Comparison of ENCODE assay signal across 1 cellular context in genomic region chr3:46989146-46989810, GRCh38.
A peak's percentile ranks its signal among the peaks of the same experiment; 100 is the strongest.
TF ChIP-seq lines count a peak whose summit lies in the region.

No MANE protein-coding gene starts in this region.

TF ChIP-seq in K562, 482 proteins besides CTCF, POLR2A, EP300 and RAD21:
- TF ChIP-seq POLR2G (IDR thresholded peaks at IDR 0.05; ENCODE audit: low read depth, low read length) (peak; percentile 61), ARID3B (CRISPR knock-in tag; IDR thresholded peaks at IDR 0.05; ENCODE audit: borderline replicate concordance) (peak; percentile 60; the same call in 1 of the 2 replicates), RBFOX2 (IDR thresholded peaks at IDR 0.05; ENCODE audit: low read depth, low read length) (peak; percentile 59), BHLHE40 (IDR thresholded peaks at IDR 0.05; ENCODE audit: low read length) (no peak), ERF (CRISPR knock-in tag; IDR thresholded peaks at IDR 0.05) (0 out of 2 replicates have a peak, but pooled peaks have one; percentile 14), ZFP30 (CRISPR knock-in tag; IDR thresholded peaks at IDR 0.05; ENCODE audit: borderline replicate concordance) (no peak)
- TF ChIP-seq, protein P1, sequence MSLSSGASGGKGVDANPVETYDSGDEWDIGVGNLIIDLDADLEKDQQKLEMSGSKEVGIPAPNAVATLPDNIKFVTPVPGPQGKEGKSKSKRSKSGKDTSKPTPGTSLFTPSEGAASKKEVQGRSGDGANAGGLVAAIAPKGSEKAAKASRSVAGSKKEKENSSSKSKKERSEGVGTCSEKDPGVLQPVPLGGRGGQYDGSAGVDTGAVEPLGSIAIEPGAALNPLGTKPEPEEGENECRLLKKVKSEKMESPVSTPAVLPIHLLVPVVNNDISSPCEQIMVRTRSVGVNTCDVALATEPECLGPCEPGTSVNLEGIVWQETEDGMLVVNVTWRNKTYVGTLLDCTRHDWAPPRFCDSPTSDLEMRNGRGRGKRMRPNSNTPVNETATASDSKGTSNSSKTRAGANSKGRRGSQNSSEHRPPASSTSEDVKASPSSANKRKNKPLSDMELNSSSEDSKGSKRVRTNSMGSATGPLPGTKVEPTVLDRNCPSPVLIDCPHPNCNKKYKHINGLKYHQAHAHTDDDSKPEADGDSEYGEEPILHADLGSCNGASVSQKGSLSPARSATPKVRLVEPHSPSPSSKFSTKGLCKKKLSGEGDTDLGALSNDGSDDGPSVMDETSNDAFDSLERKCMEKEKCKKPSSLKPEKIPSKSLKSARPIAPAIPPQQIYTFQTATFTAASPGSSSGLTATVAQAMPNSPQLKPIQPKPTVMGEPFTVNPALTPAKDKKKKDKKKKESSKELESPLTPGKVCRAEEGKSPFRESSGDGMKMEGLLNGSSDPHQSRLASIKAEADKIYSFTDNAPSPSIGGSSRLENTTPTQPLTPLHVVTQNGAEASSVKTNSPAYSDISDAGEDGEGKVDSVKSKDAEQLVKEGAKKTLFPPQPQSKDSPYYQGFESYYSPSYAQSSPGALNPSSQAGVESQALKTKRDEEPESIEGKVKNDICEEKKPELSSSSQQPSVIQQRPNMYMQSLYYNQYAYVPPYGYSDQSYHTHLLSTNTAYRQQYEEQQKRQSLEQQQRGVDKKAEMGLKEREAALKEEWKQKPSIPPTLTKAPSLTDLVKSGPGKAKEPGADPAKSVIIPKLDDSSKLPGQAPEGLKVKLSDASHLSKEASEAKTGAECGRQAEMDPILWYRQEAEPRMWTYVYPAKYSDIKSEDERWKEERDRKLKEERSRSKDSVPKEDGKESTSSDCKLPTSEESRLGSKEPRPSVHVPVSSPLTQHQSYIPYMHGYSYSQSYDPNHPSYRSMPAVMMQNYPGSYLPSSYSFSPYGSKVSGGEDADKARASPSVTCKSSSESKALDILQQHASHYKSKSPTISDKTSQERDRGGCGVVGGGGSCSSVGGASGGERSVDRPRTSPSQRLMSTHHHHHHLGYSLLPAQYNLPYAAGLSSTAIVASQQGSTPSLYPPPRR (CRISPR knock-in tag; IDR thresholded peaks at IDR 0.05; ENCODE audit: borderline replicate concordance): 0 out of 2 replicates have a peak, but pooled peaks have one; percentile 49
- TF ChIP-seq, protein P2, sequence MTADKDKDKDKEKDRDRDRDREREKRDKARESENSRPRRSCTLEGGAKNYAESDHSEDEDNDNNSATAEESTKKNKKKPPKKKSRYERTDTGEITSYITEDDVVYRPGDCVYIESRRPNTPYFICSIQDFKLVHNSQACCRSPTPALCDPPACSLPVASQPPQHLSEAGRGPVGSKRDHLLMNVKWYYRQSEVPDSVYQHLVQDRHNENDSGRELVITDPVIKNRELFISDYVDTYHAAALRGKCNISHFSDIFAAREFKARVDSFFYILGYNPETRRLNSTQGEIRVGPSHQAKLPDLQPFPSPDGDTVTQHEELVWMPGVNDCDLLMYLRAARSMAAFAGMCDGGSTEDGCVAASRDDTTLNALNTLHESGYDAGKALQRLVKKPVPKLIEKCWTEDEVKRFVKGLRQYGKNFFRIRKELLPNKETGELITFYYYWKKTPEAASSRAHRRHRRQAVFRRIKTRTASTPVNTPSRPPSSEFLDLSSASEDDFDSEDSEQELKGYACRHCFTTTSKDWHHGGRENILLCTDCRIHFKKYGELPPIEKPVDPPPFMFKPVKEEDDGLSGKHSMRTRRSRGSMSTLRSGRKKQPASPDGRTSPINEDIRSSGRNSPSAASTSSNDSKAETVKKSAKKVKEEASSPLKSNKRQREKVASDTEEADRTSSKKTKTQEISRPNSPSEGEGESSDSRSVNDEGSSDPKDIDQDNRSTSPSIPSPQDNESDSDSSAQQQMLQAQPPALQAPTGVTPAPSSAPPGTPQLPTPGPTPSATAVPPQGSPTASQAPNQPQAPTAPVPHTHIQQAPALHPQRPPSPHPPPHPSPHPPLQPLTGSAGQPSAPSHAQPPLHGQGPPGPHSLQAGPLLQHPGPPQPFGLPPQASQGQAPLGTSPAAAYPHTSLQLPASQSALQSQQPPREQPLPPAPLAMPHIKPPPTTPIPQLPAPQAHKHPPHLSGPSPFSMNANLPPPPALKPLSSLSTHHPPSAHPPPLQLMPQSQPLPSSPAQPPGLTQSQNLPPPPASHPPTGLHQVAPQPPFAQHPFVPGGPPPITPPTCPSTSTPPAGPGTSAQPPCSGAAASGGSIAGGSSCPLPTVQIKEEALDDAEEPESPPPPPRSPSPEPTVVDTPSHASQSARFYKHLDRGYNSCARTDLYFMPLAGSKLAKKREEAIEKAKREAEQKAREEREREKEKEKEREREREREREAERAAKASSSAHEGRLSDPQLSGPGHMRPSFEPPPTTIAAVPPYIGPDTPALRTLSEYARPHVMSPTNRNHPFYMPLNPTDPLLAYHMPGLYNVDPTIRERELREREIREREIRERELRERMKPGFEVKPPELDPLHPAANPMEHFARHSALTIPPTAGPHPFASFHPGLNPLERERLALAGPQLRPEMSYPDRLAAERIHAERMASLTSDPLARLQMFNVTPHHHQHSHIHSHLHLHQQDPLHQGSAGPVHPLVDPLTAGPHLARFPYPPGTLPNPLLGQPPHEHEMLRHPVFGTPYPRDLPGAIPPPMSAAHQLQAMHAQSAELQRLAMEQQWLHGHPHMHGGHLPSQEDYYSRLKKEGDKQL (CRISPR knock-in tag; IDR thresholded peaks at IDR 0.05; ENCODE audit: borderline replicate concordance): no peak
